9 cellular contexts compared by ENCODE assay signal in the genomic region with DNA sequence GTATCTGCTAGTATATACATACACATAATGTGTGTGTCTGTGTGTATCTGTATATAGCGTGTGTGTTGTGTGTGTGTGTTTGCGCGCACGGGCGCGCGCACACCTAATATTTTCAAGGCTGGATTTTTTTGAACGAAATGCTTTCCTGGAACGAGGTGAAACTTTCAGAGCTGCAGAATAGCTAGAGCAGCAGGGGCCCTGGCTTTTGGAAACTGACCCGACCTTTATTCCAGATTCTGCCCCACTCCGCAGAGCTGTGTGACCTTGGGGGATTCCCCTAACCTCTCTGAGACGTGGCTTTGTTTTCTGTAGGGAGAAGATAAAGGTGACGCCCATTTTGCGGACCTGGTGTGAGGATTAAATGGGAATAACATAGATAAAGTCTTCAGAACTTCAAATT. TPM values are rescaled to one million over a fixed set of nuclear protein-coding genes. Genes with fewer than 3 reads are reported as not detected.
DNase-seq lines count a peak whose midpoint lies in the region; ATAC-seq and TF ChIP-seq lines count a peak whose summit lies in the region.
"Had no signal": no experiment of that assay in that cellular context is flagged by ENCODE, and none has a peak within 500 bp of the region (broad histone marks: within the 10 kb centered on the region; RNA-seq: fewer than 3 reads in every experiment).

No MANE protein-coding gene starts in this region.

- TF ChIP-seq POLR2A in upper lobe of left lung (IDR thresholded peaks at IDR 0.05) = no peak

- ATAC-seq in upper lobe of left lung (ENCODE audit: low FRiP score in 2 of 2) = peak in 1 of 2 donors; percentile 28
- no peak for ATAC-seq in HG03159 (IDR thresholded peaks at IDR 0.05; ENCODE audit: unreplicated experiment)

- H3K36me3 ChIP-seq in upper lobe of left lung = no peaks in the 10 kb centered on the region

- 4 to 7% methylated on average over 14 of the region's 14 CpGs for WGBS in upper lobe of left lung, 2 donors

- DNase-seq in GM03348 (ENCODE audit: low spot score) (peak; percentile 16), HFF-Myc (ENCODE audit: extremely low read depth, low read depth) (no peak), RWPE1 (ENCODE audit: low spot score) (peak; percentile 44), coronary artery (ENCODE audit: low spot score) (no peak), upper lobe of left lung (no peak), cerebellar cortex (ENCODE audit: low spot score) (no peak)

- TF ChIP-seq EP300 in upper lobe of left lung (IDR thresholded peaks at IDR 0.05) = no peak

- H3K4me1 ChIP-seq in mononuclear cell (ENCODE audit: insufficient read depth, low read length) (peaks cover 15% of the 10 kb centered on the region), upper lobe of left lung (peaks cover 3 to 14% (median 10%) of the 10 kb centered on the region in 4 donors)

- H3K4me3 ChIP-seq in HFF-Myc (replicated peaks; ENCODE audit: low read depth, low read length) (peak overlapping the region; percentile 79), coronary artery (peak overlapping the region; percentile 85), mononuclear cell (ENCODE audit: low read length) (peak overlapping the region; percentile 77), upper lobe of left lung (peak overlapping the region; percentile 22 to 93 (median 69))

- TF ChIP-seq CTCF in HFF-Myc (IDR thresholded peaks at IDR 0.05; ENCODE audit: low read depth, low read length, missing control alignments) = no peak
- no peak for TF ChIP-seq CTCF in RWPE1 (conservative IDR thresholded peaks at IDR 0.05; ENCODE audit: low read depth)
- TF ChIP-seq CTCF in coronary artery (IDR thresholded peaks at IDR 0.05) = no peak
- TF ChIP-seq CTCF in upper lobe of left lung (IDR thresholded peaks at IDR 0.05) = no peak

- H3K27ac ChIP-seq in RWPE1 (peak overlapping the region; percentile 75), coronary artery (peak overlapping the region; percentile 56 to 87), upper lobe of left lung (peak overlapping the region; percentile 70 to 88 (median 84))

- POLR2A ChIA-PET in RWPE1 (lab: Yijun Ruan, JAX; ENCODE audit: low non-redundant PET) = interaction anchor here (0.8 to 1.0 kb wide), 2 partner anchors 86 to 1546 kb away, joined by 3 read pairs; no protein-coding TSS in a partner anchor

- H3K9me3 ChIP-seq in mononuclear cell (ENCODE audit: low read depth, low read length) (no peaks in the 10 kb centered on the region), upper lobe of left lung (no peaks in the 10 kb centered on the region)

- no peaks in the 10 kb centered on the region for H3K27me3 ChIP-seq in mononuclear cell (ENCODE audit: insufficient read depth, low read length)
- no peaks in the 10 kb centered on the region for H3K27me3 ChIP-seq in upper lobe of left lung

- CTCF ChIA-PET in RWPE1 (lab: Yijun Ruan, JAX) = interaction anchor here (0.7 to 1.4 kb wide), 2 partner anchors 154 to 525 kb away, joined by 3 to 8 read pairs; no protein-coding TSS in a partner anchor

RNA-seq across cellular contexts. Expression of gene FXN, which starts 0.8 kb away (rescaled TPM):
- total RNA-seq in mononuclear cell = 4.0 TPM
- 10 to 100 TPM in 2 of 6 donors, 1 to 10 TPM in 4; 1.8 to 16.5 (median 9.0) TPM for total RNA-seq in upper lobe of left lung

RNA-seq across cellular contexts. Expression of gene PRKACG, which starts 22.4 kb away (rescaled TPM):
- not detected for total RNA-seq in mononuclear cell
- not detected for total RNA-seq in upper lobe of left lung
- total RNA-seq: T-helper 2 cell treated with Interferon-gamma antibody and Interleukin-4, amounts not matched to agents 100 ng/mL and 5 ng/mL, for 36 hours had no signal

Comparison
In these comparisons a context has a peak if more than half of its experiments do, and no peak if none do; other contexts are left out.
1. DNase-seq: peak in GM03348 (single experiment) and RWPE1 (single experiment); none in HFF-Myc (single experiment), coronary artery (single experiment), upper lobe of left lung (0 of 2) and cerebellar cortex (single experiment).
2. Peak in every context shown above with its lines, with median percentiles within 50 percentile points of each other: H3K4me3 ChIP-seq and H3K27ac ChIP-seq.